ENCODE assay signal across 23 cellular contexts in genomic region chr6:10763006-10763405, GRCh38. TPM values are rescaled to one million over a fixed set of nuclear protein-coding genes. Genes with fewer than 3 reads are reported as not detected.
A peak's percentile ranks its signal among the peaks of the same experiment; 100 is the strongest.
DNase-seq lines count a peak whose midpoint lies in the region; ATAC-seq and TF ChIP-seq lines count a peak whose summit lies in the region.
"Had no signal": no experiment of that assay in that cellular context is flagged by ENCODE, and none has a peak within 500 bp of the region (broad histone marks: within the 10 kb centered on the region; RNA-seq: fewer than 3 reads in every experiment).

No MANE protein-coding gene starts in this region.

- no peak overlapping the region for H3K4me3 ChIP-seq in cardiac muscle cell
- H3K4me3 ChIP-seq in heart right ventricle: no peak overlapping the region
- H3K4me3 ChIP-seq in astrocyte of the spinal cord (ENCODE audit: low read depth, low read length): no peak overlapping the region
- H3K4me3 ChIP-seq in foreskin fibroblast (ENCODE audit: low read depth in 1 of 2, low read length in 2 of 2): no peak overlapping the region
- H3K4me3 ChIP-seq: lung had no signal

- H3K27ac ChIP-seq in cardiac muscle cell: peak overlapping the region; percentile 53
- H3K27ac ChIP-seq in heart right ventricle: no peak overlapping the region
- H3K27ac ChIP-seq: 22Rv1, KMS-11, VCaP had no signal

- intact Hi-C loops in heart right ventricle (cut with DNase I): no loop called here

- H3K27me3 ChIP-seq in cardiac muscle cell: no peaks in the 10 kb centered on the region
- H3K27me3 ChIP-seq in heart right ventricle: no peaks in the 10 kb centered on the region

- no peaks in the 10 kb centered on the region for H3K9me3 ChIP-seq in cardiac muscle cell (ENCODE audit: low read depth)
- no peaks in the 10 kb centered on the region for H3K9me3 ChIP-seq in heart right ventricle

- H3K4me1 ChIP-seq in cardiac muscle cell (ENCODE audit: low read depth) (no peaks in the 10 kb centered on the region), heart right ventricle (peaks cover 0 to 18% (median 9%) of the 10 kb centered on the region in 9 donors)

- in situ Hi-C loops in astrocyte of the spinal cord (cut with HindIII; ENCODE audit: low sequenced_read_pairs): no loop called here

- ATAC-seq in heart right ventricle: no peak
- no peak for ATAC-seq in GM19452 (IDR thresholded peaks at IDR 0.05; ENCODE audit: unreplicated experiment)
- ATAC-seq: activated T-cell treated with anti-CD3 and anti-CD28 coated beads, Interleukin-2, amount 50 U/mL, for 4 hours; CD8-positive, alpha-beta T cell; SK-N-SH treated with all-trans-retinoic acid at 6 μM for 48 hours had no signal

- H3K36me3 ChIP-seq in cardiac muscle cell (peaks cover 3% of the 10 kb centered on the region), heart right ventricle (peaks cover 0 to 18% (median 0%) of the 10 kb centered on the region in 9 donors)

- 84 to 85% methylated on average over 2 of the region's 2 CpGs for WGBS in heart right ventricle, 2 donors

- DNase-seq in cardiac muscle cell (ENCODE audit: low read depth in 1 of 2, low spot score in 1 of 2) (peak in 1 of 2 donors; percentile 29), heart right ventricle (no peak), astrocyte of the spinal cord (ENCODE audit: low read depth, low spot score) (peak; percentile 24), foreskin fibroblast (peak; percentile 52 to 70), OCI-M2 (lab: John Stamatoyannopoulos, UW; ENCODE audit: unreplicated experiment) (no peak), NCI-H526 treated with DMSO at 0.1 percent for 48 hours (lab: John Stamatoyannopoulos, UW) (no peak), NCI-H510A (lab: John Stamatoyannopoulos, UW) (no peak)
- DNase-seq: activated CD4-positive, alpha-beta T cell treated with anti-CD3 and anti-CD28 coated beads for 48 hours; activated T-cell treated with anti-CD3 and anti-CD28 coated beads, Interleukin-2, amount 50 U/mL, for 4 hours; AML-193; amygdala; CD8-positive, alpha-beta T cell; NCI-H1694; NCI-H2171; NCI-H69; stimulated activated CD8-positive, alpha-beta memory T cell treated with anti-CD3 and anti-CD28 coated beads, Interleukin-4, amount 100 ng/mL, for 48 hours; trophoblast cell had no signal

- no peak for TF ChIP-seq CTCF in cardiac muscle cell (IDR thresholded peaks at IDR 0.05; ENCODE audit: low read depth, low read length)
- TF ChIP-seq CTCF in heart right ventricle (IDR thresholded peaks at IDR 0.05): no peak
- TF ChIP-seq CTCF in astrocyte of the spinal cord (IDR thresholded peaks at IDR 0.05; ENCODE audit: low read depth, low read length): no peak
- TF ChIP-seq CTCF in foreskin fibroblast (IDR thresholded peaks at IDR 0.05; ENCODE audit: low read depth, low read length): no peak

RNA-seq across cellular contexts. Expression of gene TMEM14B, which starts 15.4 kb away (rescaled TPM):
- total RNA-seq in cardiac muscle cell (77.0 and 143 TPM in 2 replicates), heart right ventricle (100 to 1,000 TPM in 9 of 10 donors, 10 to 100 TPM in 1; 93.5 to 116 (median 108) TPM)
- polyA plus RNA-seq in cardiac muscle cell (307 and 381 TPM in 2 replicates), heart right ventricle (10 to 100 TPM; 64.5 to 71.2 TPM)

RNA-seq across cellular contexts. Expression of gene TMEM14C, which starts 40.1 kb away (rescaled TPM):
- total RNA-seq in cardiac muscle cell (141 and 220 TPM in 2 replicates), heart right ventricle (100 to 1,000 TPM; 105 to 133 (median 116) TPM)
- polyA plus RNA-seq in cardiac muscle cell (407 and 441 TPM in 2 replicates), heart right ventricle (100 to 1,000 TPM; 114 to 116 TPM)

Comparison
In these comparisons a context has a peak if more than half of its experiments do, and no peak if none do; other contexts are left out.
1. DNase-seq: peak in astrocyte of the spinal cord (single experiment) and foreskin fibroblast (2 of 2); none in heart right ventricle (0 of 2), OCI-M2 (single experiment), NCI-H526 treated with DMSO at 0.1 percent for 48 hours (single experiment) and NCI-H510A (single experiment).